Comparison of ENCODE assay signal across 1 cellular context in the genomic region with DNA sequence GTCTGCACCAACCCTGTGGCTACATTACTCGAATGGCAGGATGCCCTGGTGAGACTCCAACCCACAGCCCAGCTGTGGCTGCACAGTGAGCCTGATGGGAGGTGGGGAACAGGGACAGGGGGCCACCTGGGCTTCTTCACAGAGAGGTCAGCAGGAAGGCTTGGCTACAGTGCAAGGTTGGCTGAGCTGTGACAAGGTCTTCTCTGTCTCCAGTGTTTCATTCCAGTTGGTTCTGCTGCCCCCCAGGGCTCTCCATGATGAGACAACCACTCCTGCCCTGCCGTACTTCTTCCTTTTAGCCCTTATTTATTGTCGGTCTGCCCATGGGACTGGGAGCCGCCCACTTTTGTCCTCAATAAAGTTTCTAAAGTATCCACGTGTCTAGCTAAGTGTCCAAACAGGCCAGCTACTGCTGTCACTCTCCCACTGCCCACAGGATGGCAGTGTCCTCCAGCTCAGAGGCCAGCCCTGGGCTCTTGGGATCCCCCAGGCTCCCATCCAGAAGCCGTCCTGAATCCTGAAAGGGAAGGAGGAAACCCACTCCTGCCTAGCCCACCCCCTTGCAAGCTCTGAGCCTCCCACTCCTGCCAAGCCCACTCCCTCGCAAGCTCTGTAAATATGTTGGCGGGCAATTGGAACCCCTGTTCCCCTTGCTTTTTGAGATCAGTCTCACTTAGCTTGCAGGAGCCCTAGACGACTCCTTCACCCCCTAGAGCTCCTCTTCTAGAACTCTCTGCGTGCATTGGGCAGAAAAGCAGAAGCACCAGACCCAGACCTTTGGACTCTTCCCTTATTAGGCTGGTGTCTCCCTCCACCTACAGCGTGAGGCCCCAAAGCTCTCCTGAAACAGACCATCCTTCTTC.
TF ChIP-seq lines count a peak whose summit lies in the region.

No MANE protein-coding gene starts in this region.

TF ChIP-seq in K562, 482 proteins besides CTCF, POLR2A, EP300 and RAD21 (continued from another document and continues in another):
- TF ChIP-seq, protein P1, sequence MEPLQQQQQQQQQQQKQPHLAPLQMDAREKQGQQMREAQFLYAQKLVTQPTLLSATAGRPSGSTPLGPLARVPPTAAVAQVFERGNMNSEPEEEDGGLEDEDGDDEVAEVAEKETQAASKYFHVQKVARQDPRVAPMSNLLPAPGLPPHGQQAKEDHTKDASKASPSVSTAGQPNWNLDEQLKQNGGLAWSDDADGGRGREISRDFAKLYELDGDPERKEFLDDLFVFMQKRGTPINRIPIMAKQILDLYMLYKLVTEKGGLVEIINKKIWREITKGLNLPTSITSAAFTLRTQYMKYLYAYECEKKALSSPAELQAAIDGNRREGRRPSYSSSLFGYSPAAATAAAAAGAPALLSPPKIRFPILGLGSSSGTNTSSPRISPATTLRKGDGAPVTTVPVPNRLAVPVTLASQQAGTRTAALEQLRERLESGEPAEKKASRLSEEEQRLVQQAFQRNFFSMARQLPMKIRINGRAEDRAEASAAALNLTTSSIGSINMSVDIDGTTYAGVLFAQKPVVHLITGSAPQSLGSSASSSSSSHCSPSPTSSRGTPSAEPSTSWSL (CRISPR knock-in tag; IDR thresholded peaks at IDR 0.05; ENCODE audit: borderline replicate concordance) = no peak
- TF ChIP-seq, protein P2, sequence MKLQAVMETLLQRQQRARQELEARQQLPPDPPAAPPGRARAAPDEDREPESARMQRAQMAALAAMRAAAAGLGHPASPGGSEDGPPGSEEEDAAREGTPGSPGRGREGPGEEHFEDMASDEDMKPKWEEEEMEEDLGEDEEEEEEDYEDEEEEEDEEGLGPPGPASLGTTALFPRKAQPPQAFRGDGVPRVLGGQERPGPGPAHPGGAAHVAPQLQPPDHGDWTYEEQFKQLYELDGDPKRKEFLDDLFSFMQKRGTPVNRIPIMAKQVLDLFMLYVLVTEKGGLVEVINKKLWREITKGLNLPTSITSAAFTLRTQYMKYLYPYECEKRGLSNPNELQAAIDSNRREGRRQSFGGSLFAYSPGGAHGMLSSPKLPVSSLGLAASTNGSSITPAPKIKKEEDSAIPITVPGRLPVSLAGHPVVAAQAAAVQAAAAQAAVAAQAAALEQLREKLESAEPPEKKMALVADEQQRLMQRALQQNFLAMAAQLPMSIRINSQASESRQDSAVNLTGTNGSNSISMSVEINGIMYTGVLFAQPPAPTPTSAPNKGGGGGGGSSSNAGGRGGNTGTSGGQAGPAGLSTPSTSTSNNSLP (IDR thresholded peaks at IDR 0.05; ENCODE audit: borderline replicate concordance, low read depth, low read length) = no peak
- TF ChIP-seq, protein P3, sequence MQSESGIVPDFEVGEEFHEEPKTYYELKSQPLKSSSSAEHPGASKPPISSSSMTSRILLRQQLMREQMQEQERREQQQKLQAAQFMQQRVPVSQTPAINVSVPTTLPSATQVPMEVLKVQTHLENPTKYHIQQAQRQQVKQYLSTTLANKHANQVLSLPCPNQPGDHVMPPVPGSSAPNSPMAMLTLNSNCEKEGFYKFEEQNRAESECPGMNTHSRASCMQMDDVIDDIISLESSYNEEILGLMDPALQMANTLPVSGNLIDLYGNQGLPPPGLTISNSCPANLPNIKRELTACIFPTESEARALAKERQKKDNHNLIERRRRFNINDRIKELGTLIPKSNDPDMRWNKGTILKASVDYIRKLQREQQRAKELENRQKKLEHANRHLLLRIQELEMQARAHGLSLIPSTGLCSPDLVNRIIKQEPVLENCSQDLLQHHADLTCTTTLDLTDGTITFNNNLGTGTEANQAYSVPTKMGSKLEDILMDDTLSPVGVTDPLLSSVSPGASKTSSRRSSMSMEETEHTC (IDR thresholded peaks at IDR 0.05) = no peak
- TF ChIP-seq, protein P4, sequence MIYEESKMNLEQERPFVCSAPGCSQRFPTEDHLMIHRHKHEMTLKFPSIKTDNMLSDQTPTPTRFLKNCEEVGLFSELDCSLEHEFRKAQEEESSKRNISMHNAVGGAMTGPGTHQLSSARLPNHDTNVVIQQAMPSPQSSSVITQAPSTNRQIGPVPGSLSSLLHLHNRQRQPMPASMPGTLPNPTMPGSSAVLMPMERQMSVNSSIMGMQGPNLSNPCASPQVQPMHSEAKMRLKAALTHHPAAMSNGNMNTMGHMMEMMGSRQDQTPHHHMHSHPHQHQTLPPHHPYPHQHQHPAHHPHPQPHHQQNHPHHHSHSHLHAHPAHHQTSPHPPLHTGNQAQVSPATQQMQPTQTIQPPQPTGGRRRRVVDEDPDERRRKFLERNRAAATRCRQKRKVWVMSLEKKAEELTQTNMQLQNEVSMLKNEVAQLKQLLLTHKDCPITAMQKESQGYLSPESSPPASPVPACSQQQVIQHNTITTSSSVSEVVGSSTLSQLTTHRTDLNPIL (CRISPR knock-in tag; IDR thresholded peaks at IDR 0.05) = no peak
- TF ChIP-seq NUFIP1 (IDR thresholded peaks at IDR 0.05; ENCODE audit: partially characterized antibody) (no peak), ZNF778 (CRISPR knock-in tag; IDR thresholded peaks at IDR 0.05) (no peak), ZNF707 (CRISPR knock-in tag; conservative IDR thresholded peaks at IDR 0.05) (no peak), MYC (IDR thresholded peaks at IDR 0.05; ENCODE audit: low read depth, low read length) (peak; percentile 87), MYC (CRISPR knock-in tag; IDR thresholded peaks at IDR 0.05; ENCODE audit: borderline replicate concordance, low read depth) (no peak), CHD2 (IDR thresholded peaks at IDR 0.05; ENCODE audit: low read depth, low read length) (no peak), PHF21A (IDR thresholded peaks at IDR 0.05; ENCODE audit: borderline replicate concordance, low read depth) (no peak), POLR2B (IDR thresholded peaks at IDR 0.05; ENCODE audit: low read depth, partially characterized antibody) (peak; percentile 34), ZNF717 (CRISPR knock-in tag; IDR thresholded peaks at IDR 0.05) (no peak), HDAC1 (IDR thresholded peaks at IDR 0.05) (0 out of 4 replicates have a peak, but pooled peaks of 1 of the 2 experiments have one; percentile 20), IFI16 (CRISPR knock-in tag; IDR thresholded peaks at IDR 0.05) (no peak), ILF3 (IDR thresholded peaks at IDR 0.05; ENCODE audit: borderline replicate concordance) (no peak), CC2D1A (IDR thresholded peaks at IDR 0.05) (peak; percentile 25; the same call in 1 of the 2 replicates), MYNN (IDR thresholded peaks at IDR 0.05) (0 out of 2 replicates have a peak, but pooled peaks have one; percentile 20), MYNN (CRISPR knock-in tag; IDR thresholded peaks at IDR 0.05) (no peak), FOSL1 (tag; conservative IDR thresholded peaks at IDR 0.05) (no peak), ZNF253 (CRISPR knock-in tag; conservative IDR thresholded peaks at IDR 0.05) (no peak), PCBP2 (IDR thresholded peaks at IDR 0.05; ENCODE audit: low read depth, low read length, poor library complexity, severe bottlenecking) (no peak), ARID1B (IDR thresholded peaks at IDR 0.05) (no peak), ZNF197 (CRISPR knock-in tag; IDR thresholded peaks at IDR 0.05; ENCODE audit: low read depth) (no peak), SMC3 (conservative IDR thresholded peaks at IDR 0.05; ENCODE audit: insufficient read depth, low read depth, low read length) (peak; percentile 65), MEF2A (IDR thresholded peaks at IDR 0.05; ENCODE audit: control insufficient read depth, low read depth, low read length) (no peak), DDX20 (tag; IDR thresholded peaks at IDR 0.05; ENCODE audit: low read depth) (no peak), ZKSCAN8 (CRISPR knock-in tag; IDR thresholded peaks at IDR 0.05) (no peak), LEF1 (IDR thresholded peaks at IDR 0.05) (no peak), ZNF274 (IDR thresholded peaks at IDR 0.05; ENCODE audit: borderline replicate concordance, low read depth, low read length) (no peak), SMARCE1 (IDR thresholded peaks at IDR 0.05) (no peak), L3MBTL2 (IDR thresholded peaks at IDR 0.05) (peak; percentile 48; the same call in 1 of the 2 replicates), BRD4 (IDR thresholded peaks at IDR 0.05) (no peak), NEUROD1 (IDR thresholded peaks at IDR 0.05; ENCODE audit: borderline replicate concordance, low read depth, low read length, partially characterized antibody) (no peak), ESRRA (IDR thresholded peaks at IDR 0.05; ENCODE audit: borderline replicate concordance, low read depth) (no peak), SMAD1 (IDR thresholded peaks at IDR 0.05; ENCODE audit: low read depth, low read length, partially characterized antibody) (no peak), SP1 (CRISPR knock-in tag; IDR thresholded peaks at IDR 0.05) (no peak), STAT5B (CRISPR knock-in tag; IDR thresholded peaks at IDR 0.05) (no peak), GATAD2B (IDR thresholded peaks at IDR 0.05; ENCODE audit: borderline replicate concordance) (no peak), ZNF785 (CRISPR knock-in tag; IDR thresholded peaks at IDR 0.05) (no peak), GATAD2A (IDR thresholded peaks at IDR 0.05) (no peak), POU5F1 (IDR thresholded peaks at IDR 0.05; ENCODE audit: borderline replicate concordance, low read depth, low read length, partially characterized antibody) (no peak), NR2C1 (IDR thresholded peaks at IDR 0.05) (no peak), NR2C1 (tag; IDR thresholded peaks at IDR 0.05) (no peak), HDAC2 (IDR thresholded peaks at IDR 0.05) (no peak), CTBP1 (IDR thresholded peaks at IDR 0.05; ENCODE audit: borderline replicate concordance) (peak; percentile 19; the same call in 1 of the 2 replicates), CXXC5 (CRISPR knock-in tag; IDR thresholded peaks at IDR 0.05) (no peak)
- TF ChIP-seq, protein P5, sequence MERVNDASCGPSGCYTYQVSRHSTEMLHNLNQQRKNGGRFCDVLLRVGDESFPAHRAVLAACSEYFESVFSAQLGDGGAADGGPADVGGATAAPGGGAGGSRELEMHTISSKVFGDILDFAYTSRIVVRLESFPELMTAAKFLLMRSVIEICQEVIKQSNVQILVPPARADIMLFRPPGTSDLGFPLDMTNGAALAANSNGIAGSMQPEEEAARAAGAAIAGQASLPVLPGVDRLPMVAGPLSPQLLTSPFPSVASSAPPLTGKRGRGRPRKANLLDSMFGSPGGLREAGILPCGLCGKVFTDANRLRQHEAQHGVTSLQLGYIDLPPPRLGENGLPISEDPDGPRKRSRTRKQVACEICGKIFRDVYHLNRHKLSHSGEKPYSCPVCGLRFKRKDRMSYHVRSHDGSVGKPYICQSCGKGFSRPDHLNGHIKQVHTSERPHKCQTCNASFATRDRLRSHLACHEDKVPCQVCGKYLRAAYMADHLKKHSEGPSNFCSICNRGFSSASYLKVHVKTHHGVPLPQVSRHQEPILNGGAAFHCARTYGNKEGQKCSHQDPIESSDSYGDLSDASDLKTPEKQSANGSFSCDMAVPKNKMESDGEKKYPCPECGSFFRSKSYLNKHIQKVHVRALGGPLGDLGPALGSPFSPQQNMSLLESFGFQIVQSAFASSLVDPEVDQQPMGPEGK (CRISPR knock-in tag; IDR thresholded peaks at IDR 0.05; ENCODE audit: borderline replicate concordance) = no peak
- TF ChIP-seq, protein P6, sequence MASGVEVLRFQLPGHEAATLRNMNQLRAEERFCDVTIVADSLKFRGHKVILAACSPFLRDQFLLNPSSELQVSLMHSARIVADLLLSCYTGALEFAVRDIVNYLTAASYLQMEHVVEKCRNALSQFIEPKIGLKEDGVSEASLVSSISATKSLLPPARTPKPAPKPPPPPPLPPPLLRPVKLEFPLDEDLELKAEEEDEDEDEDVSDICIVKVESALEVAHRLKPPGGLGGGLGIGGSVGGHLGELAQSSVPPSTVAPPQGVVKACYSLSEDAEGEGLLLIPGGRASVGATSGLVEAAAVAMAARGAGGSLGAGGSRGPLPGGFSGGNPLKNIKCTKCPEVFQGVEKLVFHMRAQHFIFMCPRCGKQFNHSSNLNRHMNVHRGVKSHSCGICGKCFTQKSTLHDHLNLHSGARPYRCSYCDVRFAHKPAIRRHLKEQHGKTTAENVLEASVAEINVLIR (CRISPR knock-in tag; IDR thresholded peaks at IDR 0.05) = no peak
- TF ChIP-seq, protein P7, sequence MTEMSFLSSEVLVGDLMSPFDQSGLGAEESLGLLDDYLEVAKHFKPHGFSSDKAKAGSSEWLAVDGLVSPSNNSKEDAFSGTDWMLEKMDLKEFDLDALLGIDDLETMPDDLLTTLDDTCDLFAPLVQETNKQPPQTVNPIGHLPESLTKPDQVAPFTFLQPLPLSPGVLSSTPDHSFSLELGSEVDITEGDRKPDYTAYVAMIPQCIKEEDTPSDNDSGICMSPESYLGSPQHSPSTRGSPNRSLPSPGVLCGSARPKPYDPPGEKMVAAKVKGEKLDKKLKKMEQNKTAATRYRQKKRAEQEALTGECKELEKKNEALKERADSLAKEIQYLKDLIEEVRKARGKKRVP (CRISPR knock-in tag; IDR thresholded peaks at IDR 0.05) = no peak
- TF ChIP-seq, protein P8, sequence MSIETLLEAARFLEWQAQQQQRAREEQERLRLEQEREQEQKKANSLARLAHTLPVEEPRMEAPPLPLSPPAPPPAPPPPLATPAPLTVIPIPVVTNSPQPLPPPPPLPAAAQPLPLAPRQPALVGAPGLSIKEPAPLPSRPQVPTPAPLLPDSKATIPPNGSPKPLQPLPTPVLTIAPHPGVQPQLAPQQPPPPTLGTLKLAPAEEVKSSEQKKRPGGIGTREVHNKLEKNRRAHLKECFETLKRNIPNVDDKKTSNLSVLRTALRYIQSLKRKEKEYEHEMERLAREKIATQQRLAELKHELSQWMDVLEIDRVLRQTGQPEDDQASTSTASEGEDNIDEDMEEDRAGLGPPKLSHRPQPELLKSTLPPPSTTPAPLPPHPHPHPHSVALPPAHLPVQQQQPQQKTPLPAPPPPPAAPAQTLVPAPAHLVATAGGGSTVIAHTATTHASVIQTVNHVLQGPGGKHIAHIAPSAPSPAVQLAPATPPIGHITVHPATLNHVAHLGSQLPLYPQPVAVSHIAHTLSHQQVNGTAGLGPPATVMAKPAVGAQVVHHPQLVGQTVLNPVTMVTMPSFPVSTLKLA (conservative IDR thresholded peaks at IDR 0.05) = peak; percentile 82 to 88
- TF ChIP-seq, protein P9, sequence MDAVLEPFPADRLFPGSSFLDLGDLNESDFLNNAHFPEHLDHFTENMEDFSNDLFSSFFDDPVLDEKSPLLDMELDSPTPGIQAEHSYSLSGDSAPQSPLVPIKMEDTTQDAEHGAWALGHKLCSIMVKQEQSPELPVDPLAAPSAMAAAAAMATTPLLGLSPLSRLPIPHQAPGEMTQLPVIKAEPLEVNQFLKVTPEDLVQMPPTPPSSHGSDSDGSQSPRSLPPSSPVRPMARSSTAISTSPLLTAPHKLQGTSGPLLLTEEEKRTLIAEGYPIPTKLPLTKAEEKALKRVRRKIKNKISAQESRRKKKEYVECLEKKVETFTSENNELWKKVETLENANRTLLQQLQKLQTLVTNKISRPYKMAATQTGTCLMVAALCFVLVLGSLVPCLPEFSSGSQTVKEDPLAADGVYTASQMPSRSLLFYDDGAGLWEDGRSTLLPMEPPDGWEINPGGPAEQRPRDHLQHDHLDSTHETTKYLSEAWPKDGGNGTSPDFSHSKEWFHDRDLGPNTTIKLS (IDR thresholded peaks at IDR 0.05; ENCODE audit: borderline replicate concordance, low read depth) = no peak
- TF ChIP-seq, protein P10, sequence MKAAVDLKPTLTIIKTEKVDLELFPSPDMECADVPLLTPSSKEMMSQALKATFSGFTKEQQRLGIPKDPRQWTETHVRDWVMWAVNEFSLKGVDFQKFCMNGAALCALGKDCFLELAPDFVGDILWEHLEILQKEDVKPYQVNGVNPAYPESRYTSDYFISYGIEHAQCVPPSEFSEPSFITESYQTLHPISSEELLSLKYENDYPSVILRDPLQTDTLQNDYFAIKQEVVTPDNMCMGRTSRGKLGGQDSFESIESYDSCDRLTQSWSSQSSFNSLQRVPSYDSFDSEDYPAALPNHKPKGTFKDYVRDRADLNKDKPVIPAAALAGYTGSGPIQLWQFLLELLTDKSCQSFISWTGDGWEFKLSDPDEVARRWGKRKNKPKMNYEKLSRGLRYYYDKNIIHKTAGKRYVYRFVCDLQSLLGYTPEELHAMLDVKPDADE (conservative IDR thresholded peaks at IDR 0.05; ENCODE audit: control insufficient read depth, low read depth, low read length) = 0 out of 2 replicates have a peak, but pooled peaks have one; percentile 49
